ENCODE assay signal across 6 cellular contexts in the genomic region with DNA sequence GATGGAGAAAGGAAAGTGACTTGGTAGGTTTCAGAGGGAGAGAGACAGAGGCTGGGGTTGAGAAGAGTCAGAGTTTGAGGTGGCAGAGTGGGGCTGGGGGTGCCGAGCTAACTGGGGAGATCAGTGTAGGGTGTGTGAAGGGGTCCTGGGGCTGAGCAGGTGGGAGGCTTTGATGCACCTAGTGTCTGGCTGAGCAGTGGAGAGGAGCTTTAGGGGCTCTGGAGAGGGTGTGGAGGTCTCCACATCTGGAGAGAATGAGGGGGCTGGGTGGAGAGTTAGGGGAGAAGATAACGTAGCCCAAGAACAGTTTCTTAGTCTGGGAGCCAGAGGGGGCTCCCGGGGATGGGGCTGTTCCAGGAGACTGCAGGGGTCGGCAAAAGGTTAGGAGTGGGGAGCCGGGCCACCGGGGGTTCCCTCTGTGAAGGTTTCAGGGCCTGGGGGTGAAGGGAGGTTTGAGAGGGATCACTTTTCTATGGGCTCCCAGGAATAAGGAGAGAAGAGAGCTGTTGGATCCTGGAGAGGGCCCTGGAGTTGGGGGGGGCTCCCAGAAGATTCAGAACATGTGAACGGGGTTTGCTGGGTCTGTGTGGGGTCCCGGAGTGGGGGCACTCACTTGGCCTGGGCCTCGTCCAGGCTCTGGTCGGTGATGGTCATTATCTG. TPM values are rescaled to one million over a fixed set of nuclear protein-coding genes. Genes with fewer than 3 reads are reported as not detected.
DNase-seq lines count a peak whose midpoint lies in the region; ATAC-seq and TF ChIP-seq lines count a peak whose summit lies in the region.

No MANE protein-coding gene starts in this region.

- TF ChIP-seq CTCF in PC-3 (conservative IDR thresholded peaks at IDR 0.05; ENCODE audit: low read depth, low read length) (no peak), esophagus squamous epithelium (IDR thresholded peaks at IDR 0.05) (no peak)

- no peak for ATAC-seq in PC-3
- no peak for ATAC-seq in stimulated activated effector memory CD8-positive, alpha-beta T cell treated with anti-CD3 and anti-CD28 coated beads, Interleukin-12 subunit alpha, Interleukin-12 subunit beta, amount 100 ng/mL, for 72 hours
- no peak for ATAC-seq in HG02610 (IDR thresholded peaks at IDR 0.05; ENCODE audit: unreplicated experiment)

- no peak overlapping the region for H2AFZ ChIP-seq in PC-3 (ENCODE audit: low read length)

- intact Hi-C loops in PC-3 (cut with micrococcal nuclease) (no loop called here), esophagus squamous epithelium (cut with DNase I) (no loop called here)

- H3K79me2 ChIP-seq in PC-3 (ENCODE audit: low read length): peaks cover 18% of the 10 kb centered on the region

- no peak for TF ChIP-seq POLR2A in esophagus squamous epithelium (IDR thresholded peaks at IDR 0.05)

- peak overlapping the region; percentile 99 for H3K4me3 Mint-ChIP-seq in stimulated activated effector memory CD8-positive, alpha-beta T cell treated with anti-CD3 and anti-CD28 coated beads, Interleukin-12 subunit alpha, Interleukin-12 subunit beta, amount 100 ng/mL, for 72 hours

- no peaks in the 10 kb centered on the region for H3K36me3 ChIP-seq in PC-3 (ENCODE audit: low read depth, low read length)
- peaks cover 9 to 25% (median 13%) of the 10 kb centered on the region in 3 donors for H3K36me3 ChIP-seq in esophagus squamous epithelium

- peak overlapping the region; percentile 99 for H3K27ac Mint-ChIP-seq in stimulated activated effector memory CD8-positive, alpha-beta T cell treated with anti-CD3 and anti-CD28 coated beads, Interleukin-12 subunit alpha, Interleukin-12 subunit beta, amount 100 ng/mL, for 72 hours

- no peaks in the 10 kb centered on the region for H3K9me2 ChIP-seq in PC-3 (replicated peaks; ENCODE audit: low read length)

- BruUV-seq in PC-3 (replicated peaks; lab: Mats Ljungman, UMichigan): no TSS peak

- peaks cover 25% of the 10 kb centered on the region for H3K4me1 ChIP-seq in PC-3 (ENCODE audit: insufficient read depth, low read length)
- H3K4me1 ChIP-seq in esophagus squamous epithelium: peaks cover 22 to 88% (median 44%) of the 10 kb centered on the region in 3 donors

- CTCF ChIA-PET in PC-3 (lab: Charles Lee): no interaction called here

- H3K36me3 Mint-ChIP-seq in stimulated activated effector memory CD8-positive, alpha-beta T cell treated with anti-CD3 and anti-CD28 coated beads, Interleukin-12 subunit alpha, Interleukin-12 subunit beta, amount 100 ng/mL, for 72 hours: peaks cover 82% of the 10 kb centered on the region

- no peak for DNase-seq in PC-3
- no peak for DNase-seq in esophagus squamous epithelium (lab: John Stamatoyannopoulos, UW)
- no peak for DNase-seq in stimulated activated effector memory CD8-positive, alpha-beta T cell treated with anti-CD3 and anti-CD28 coated beads, Interleukin-12 subunit alpha, Interleukin-12 subunit beta, amount 100 ng/mL, for 72 hours (ENCODE audit: low spot score in 2 of 2)
- DNase-seq in NCI-H226: no peak
- DNase-seq in HK-2 (ENCODE audit: unreplicated experiment): no peak

- H3K27ac ChIP-seq in PC-3 (ENCODE audit: low read length) (no peak overlapping the region), esophagus squamous epithelium (peak overlapping the region; percentile 95 to 99 (median 98))

- H3K9ac ChIP-seq in PC-3 (ENCODE audit: low read length): peak overlapping the region; percentile 78

- H3K4me3 ChIP-seq in PC-3 (ENCODE audit: low read length): peak overlapping the region; percentile 84
- H3K4me3 ChIP-seq in esophagus squamous epithelium: peak overlapping the region; percentile 69 to 93 (median 87)

- no peaks in the 10 kb centered on the region for H3K9me3 Mint-ChIP-seq in stimulated activated effector memory CD8-positive, alpha-beta T cell treated with anti-CD3 and anti-CD28 coated beads, Interleukin-12 subunit alpha, Interleukin-12 subunit beta, amount 100 ng/mL, for 72 hours

- WGBS in esophagus squamous epithelium, 2 donors: 1 to 4% methylated on average over 9 to 10 of the region's 10 CpGs

- H3K4me2 ChIP-seq in PC-3 (ENCODE audit: low read length): peak overlapping the region; percentile 81

- H3K9me3 ChIP-seq in PC-3 (ENCODE audit: low read length): no peaks in the 10 kb centered on the region
- no peaks in the 10 kb centered on the region for H3K9me3 ChIP-seq in esophagus squamous epithelium

- peaks cover 78% of the 10 kb centered on the region for H3K4me1 Mint-ChIP-seq in stimulated activated effector memory CD8-positive, alpha-beta T cell treated with anti-CD3 and anti-CD28 coated beads, Interleukin-12 subunit alpha, Interleukin-12 subunit beta, amount 100 ng/mL, for 72 hours

- H3K27me3 ChIP-seq in PC-3 (ENCODE audit: low read length) (no peaks in the 10 kb centered on the region), esophagus squamous epithelium (no peaks in the 10 kb centered on the region)

- no peaks in the 10 kb centered on the region for H4K20me1 ChIP-seq in PC-3 (ENCODE audit: low read length)

- H3F3A ChIP-seq in PC-3 (ENCODE audit: low read length, unreplicated experiment): no peaks in the 10 kb centered on the region

- POLR2A ChIA-PET in PC-3 (lab: Charles Lee; ENCODE audit: unreplicated experiment): no interaction called here

RNA-seq across cellular contexts. Expression of a gene that starts 0.8 kb away (rescaled TPM):
- total RNA-seq in PC-3 (2014; rRNA removed) (25.3 and 33.3 TPM in 2 replicates), esophagus squamous epithelium (10 to 100 TPM; 27.1 to 40.2 (median 28.9) TPM)

RNA-seq across cellular contexts. Expression of a gene that starts 3.2 kb away (rescaled TPM):
- total RNA-seq in PC-3 (2014; rRNA removed) (5.0 and 7.1 TPM in 2 replicates), esophagus squamous epithelium (10 to 100 TPM in 2 of 4 donors, 1 to 10 TPM in 2; 1.6 to 14.1 (median 6.5) TPM)

RNA-seq across cellular contexts. Expression of a gene that starts 5.2 kb away (rescaled TPM):
- 2.0 and 5.0 TPM in 2 replicates for total RNA-seq in PC-3 (2014; rRNA removed)
- total RNA-seq in esophagus squamous epithelium: 1 to 10 TPM in 3 of 4 donors, under 1 TPM in 1; 0.59 to 1.7 (median 1.4) TPM

RNA-seq across cellular contexts. Expression of a gene that starts 11.0 kb away (rescaled TPM):
- total RNA-seq in PC-3 (2014; rRNA removed): 69.0 and 80.1 TPM in 2 replicates
- total RNA-seq in esophagus squamous epithelium: 10 to 100 TPM; 20.8 to 59.0 (median 40.8) TPM

RNA-seq across cellular contexts. Expression of a gene that starts 13.3 kb away (rescaled TPM):
- 54.7 and 59.6 TPM in 2 replicates for total RNA-seq in PC-3 (2014; rRNA removed)
- total RNA-seq in esophagus squamous epithelium: 10 to 100 TPM; 17.6 to 34.0 (median 19.1) TPM
